17 cellular contexts compared by ENCODE assay signal in genomic region chr6:18004256-18004985, GRCh38. TPM values are rescaled to one million over a fixed set of nuclear protein-coding genes. Genes with fewer than 3 reads are reported as not detected.
DNase-seq lines count a peak whose midpoint lies in the region; ATAC-seq, FAIRE-seq and TF ChIP-seq lines count a peak whose summit lies in the region.
"Had no signal": no experiment of that assay in that cellular context is flagged by ENCODE, and none has a peak within 500 bp of the region (broad histone marks: within the 10 kb centered on the region; RNA-seq: fewer than 3 reads in every experiment).

No MANE protein-coding gene starts in this region.

- BruUV-seq in K562 (replicated peaks; lab: Mats Ljungman, UMichigan), result no TSS peak

- CTCF ChIA-PET in K562 (lab: Yijun Ruan, JAX; ENCODE audit: low intra/inter-chr PET ratio), result no interaction called here

- FAIRE-seq in K562 (lab: Jason Lieb, UNC), result no peak
- FAIRE-seq: G401.6, GM12891, H54 had no signal

- TF ChIP-seq RAD21 in K562 (CRISPR knock-in tag; conservative IDR thresholded peaks at IDR 0.05 in 1 of 2, IDR thresholded peaks at IDR 0.05 in 1 of 2), result no peak

- ATAC-seq in K562, result 0 out of 3 replicates have a peak, but pooled peaks have one; percentile 16
- ATAC-seq in GM21529 (IDR thresholded peaks at IDR 0.05; ENCODE audit: unreplicated experiment), result no peak
- ATAC-seq: HCT116 had no signal

- 62% methylated on average over 10 of the region's 10 CpGs for WGBS in K562 (ENCODE audit: insufficient coverage, low coverage, missing lambda C conversion rate)

- no peak overlapping the region for H3K4me2 ChIP-seq in K562 (ENCODE audit: insufficient read depth, low read length)
- H3K4me2 ChIP-seq: BLaER1 treated with 17β-estradiol and CSF1 and Interleukin-3, amounts not matched to agents 10 nM and 100 nM had no signal

- TF ChIP-seq EP300 in K562 (IDR thresholded peaks at IDR 0.05; ENCODE audit: low read length), result no peak

- H2AFZ ChIP-seq in K562 (ENCODE audit: low read depth, low read length), result no peak overlapping the region

- H3K27me3 Mint-ChIP-seq in mesothelial cell of epicardium (ENCODE audit: low read depth), result no peaks in the 10 kb centered on the region
- H3K27me3 Mint-ChIP-seq: CD4-positive, CD25-positive, alpha-beta regulatory T cell had no signal

- TF ChIP-seq POLR2A in K562 (conservative IDR thresholded peaks at IDR 0.05), result no peak
- TF ChIP-seq POLR2A in Peyer's patch (IDR thresholded peaks at IDR 0.05), result no peak

- no peaks in the 10 kb centered on the region for H3K9me1 ChIP-seq in K562 (ENCODE audit: control insufficient read depth, insufficient read depth, low read length)

- H3K36me3 ChIP-seq in K562 (ENCODE audit: control insufficient read depth, insufficient read depth, low read length), result no peaks in the 10 kb centered on the region
- no peaks in the 10 kb centered on the region for H3K36me3 ChIP-seq in Peyer's patch
- H3K36me3 ChIP-seq: BLaER1 treated with 17β-estradiol and CSF1 and Interleukin-3, amounts not matched to agents 10 nM and 100 nM had no signal

- H4K20me1 ChIP-seq in K562 (replicated peaks; ENCODE audit: control insufficient read depth, insufficient read depth, low read length), result no peaks in the 10 kb centered on the region
- H4K20me1 ChIP-seq: BLaER1 treated with 17β-estradiol and CSF1 and Interleukin-3, amounts not matched to agents 10 nM and 100 nM had no signal

- H3K36me3 Mint-ChIP-seq in mesothelial cell of epicardium, result no peaks in the 10 kb centered on the region
- H3K36me3 Mint-ChIP-seq: CD4-positive, CD25-positive, alpha-beta regulatory T cell had no signal

- H3K4me3 ChIP-seq in K562 (no peak overlapping the region), Peyer's patch (no peak overlapping the region)
- H3K4me3 ChIP-seq: BLaER1 treated with 17β-estradiol and CSF1 and Interleukin-3, amounts not matched to agents 10 nM and 100 nM had no signal

- no peaks in the 10 kb centered on the region for H3K79me2 ChIP-seq in K562 (ENCODE audit: control insufficient read depth, insufficient read depth, low read length)

- H3K4me1 ChIP-seq in K562 (replicated peaks in 1 of 2; ENCODE audit: control insufficient read depth in 2 of 2, insufficient read depth in 2 of 2, low read length in 2 of 2) (no peaks in the 10 kb centered on the region; a peak in 1 of 5 replicates), Peyer's patch (no peaks in the 10 kb centered on the region)

- in situ Hi-C loops in K562 (cut with MboI), result no loop called here

- intact Hi-C loops in K562 (cut with micrococcal nuclease), result no loop called here

- H3K9me3 Mint-ChIP-seq in mesothelial cell of epicardium, result no peaks in the 10 kb centered on the region
- H3K9me3 Mint-ChIP-seq: CD4-positive, CD25-positive, alpha-beta regulatory T cell had no signal

- H3K9ac ChIP-seq in K562 (ENCODE audit: insufficient read depth in 1 of 2, low read depth in 2 of 2, low read length in 2 of 2), result no peak overlapping the region
- H3K9ac ChIP-seq: BLaER1 treated with 17β-estradiol and CSF1 and Interleukin-3, amounts not matched to agents 10 nM and 100 nM had no signal

- no peak for TF ChIP-seq CTCF in K562 (IDR thresholded peaks at IDR 0.05 in 2 of 3, conservative IDR thresholded peaks at IDR 0.05 in 1 of 3; ENCODE audit: insufficient read depth in 2 of 3, low read depth in 1 of 3, low read length in 3 of 3)
- TF ChIP-seq CTCF in mesothelial cell of epicardium (IDR thresholded peaks at IDR 0.05; ENCODE audit: unreplicated experiment), result no peak
- TF ChIP-seq CTCF in Peyer's patch (IDR thresholded peaks at IDR 0.05), result no peak

- no peaks in the 10 kb centered on the region for H3K9me3 ChIP-seq in K562 (replicated peaks; ENCODE audit: control insufficient read depth, insufficient read depth, low read depth, low read length)
- H3K9me3 ChIP-seq in Peyer's patch, result no peaks in the 10 kb centered on the region
- H3K9me3 ChIP-seq: BLaER1 treated with 17β-estradiol and CSF1 and Interleukin-3, amounts not matched to agents 10 nM and 100 nM had no signal

- POLR2A ChIA-PET in K562 (lab: Yijun Ruan, JAX), result interaction anchor here (0.6 to 0.7 kb wide), 3 partner anchors 22 to 68 kb away, joined by 3 read pairs; no protein-coding TSS in a partner anchor

- peak overlapping the region; percentile 69 for H3K27ac Mint-ChIP-seq in mesothelial cell of epicardium
- H3K27ac Mint-ChIP-seq: CD4-positive, CD25-positive, alpha-beta regulatory T cell had no signal

- H3K27me3 ChIP-seq in K562 (ENCODE audit: control insufficient read depth in 2 of 2, insufficient read depth in 2 of 2, low read length in 2 of 2), result no peaks in the 10 kb centered on the region
- no peaks in the 10 kb centered on the region for H3K27me3 ChIP-seq in Peyer's patch
- H3K27me3 ChIP-seq: BLaER1 treated with 17β-estradiol and CSF1 and Interleukin-3, amounts not matched to agents 10 nM and 100 nM had no signal

- DNase-seq in EH (ENCODE audit: low read depth) (peak; percentile 31), K562 (ENCODE audit: extremely low read depth in 1 of 4, low spot score in 3 of 4) (no peak), mesothelial cell of epicardium (ENCODE audit: low spot score in 2 of 2, unreplicated experiment in 2 of 2) (no peak), superior temporal gyrus (ENCODE audit: extremely low spot score) (peak; percentile 44), Peyer's patch (no peak), HT-29 (ENCODE audit: low spot score) (no peak)
- DNase-seq: 8988T; AML-193; Calu3; CD4-positive, CD25-positive, alpha-beta regulatory T cell; DMS 273 treated with DMSO at 0.1 percent for 48 hours had no signal

- H3K27ac ChIP-seq in K562 (ENCODE audit: extremely low read depth, low read depth, low read length), result no peak overlapping the region
- no peak overlapping the region for H3K27ac ChIP-seq in Peyer's patch
- H3K27ac ChIP-seq: BLaER1 treated with 17β-estradiol and CSF1 and Interleukin-3, amounts not matched to agents 10 nM and 100 nM had no signal

- H3K4me3 Mint-ChIP-seq in mesothelial cell of epicardium, result no peak overlapping the region
- H3K4me3 Mint-ChIP-seq: CD4-positive, CD25-positive, alpha-beta regulatory T cell had no signal

- H3K4me1 Mint-ChIP-seq in mesothelial cell of epicardium, result peaks cover 9% of the 10 kb centered on the region
- H3K4me1 Mint-ChIP-seq: CD4-positive, CD25-positive, alpha-beta regulatory T cell had no signal

TF ChIP-seq in K562, 482 proteins besides CTCF, POLR2A, EP300 and RAD21 (continues in another document):
- TF ChIP-seq PPARD (CRISPR knock-in tag; IDR thresholded peaks at IDR 0.05) (no peak), NRF1 (conservative IDR thresholded peaks at IDR 0.05 in 1 of 2, IDR thresholded peaks at IDR 0.05 in 1 of 2) (no peak), SRSF9 (IDR thresholded peaks at IDR 0.05; ENCODE audit: borderline replicate concordance, low read depth, low read length) (no peak)
- TF ChIP-seq, protein P1, sequence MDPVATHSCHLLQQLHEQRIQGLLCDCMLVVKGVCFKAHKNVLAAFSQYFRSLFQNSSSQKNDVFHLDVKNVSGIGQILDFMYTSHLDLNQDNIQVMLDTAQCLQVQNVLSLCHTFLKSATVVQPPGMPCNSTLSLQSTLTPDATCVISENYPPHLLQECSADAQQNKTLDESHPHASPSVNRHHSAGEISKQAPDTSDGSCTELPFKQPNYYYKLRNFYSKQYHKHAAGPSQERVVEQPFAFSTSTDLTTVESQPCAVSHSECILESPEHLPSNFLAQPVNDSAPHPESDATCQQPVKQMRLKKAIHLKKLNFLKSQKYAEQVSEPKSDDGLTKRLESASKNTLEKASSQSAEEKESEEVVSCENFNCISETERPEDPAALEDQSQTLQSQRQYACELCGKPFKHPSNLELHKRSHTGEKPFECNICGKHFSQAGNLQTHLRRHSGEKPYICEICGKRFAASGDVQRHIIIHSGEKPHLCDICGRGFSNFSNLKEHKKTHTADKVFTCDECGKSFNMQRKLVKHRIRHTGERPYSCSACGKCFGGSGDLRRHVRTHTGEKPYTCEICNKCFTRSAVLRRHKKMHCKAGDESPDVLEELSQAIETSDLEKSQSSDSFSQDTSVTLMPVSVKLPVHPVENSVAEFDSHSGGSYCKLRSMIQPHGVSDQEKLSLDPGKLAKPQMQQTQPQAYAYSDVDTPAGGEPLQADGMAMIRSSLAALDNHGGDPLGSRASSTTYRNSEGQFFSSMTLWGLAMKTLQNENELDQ (CRISPR knock-in tag; IDR thresholded peaks at IDR 0.05; ENCODE audit: borderline replicate concordance), result no peak

RNA-seq across cellular contexts. Expression of gene KIF13A, which starts 17.0 kb away (rescaled TPM):
- total RNA-seq in K562 (2011; cell fraction: chromatin; rRNA removed; ENCODE audit: low replicate concordance), result 104 and 140 TPM in 2 replicates
- total RNA-seq in K562 (2011; cell fraction: nucleolus; rRNA removed), result 46.7 and 52.6 TPM in 2 replicates
- 47.2 and 119 TPM in 2 replicates for total RNA-seq in K562 (2011; cell fraction: nucleoplasm; rRNA removed)
- 21.0 and 30.1 TPM in 2 replicates for total RNA-seq in K562 (2014; rRNA removed)
- 37.5 and 39.3 TPM in 2 replicates for total RNA-seq in K562 (2014; rRNA removed; fragmentation: Illumina TruSeq; extraction: Trizol)
- 43.2 and 44.3 TPM in 2 replicates for total RNA-seq in K562 (2015; rRNA removed; fragmentation: Illumina TruSeq; extraction: Trizol)
- total RNA-seq in K562 (2021), result 30.1 and 33.8 TPM in 2 replicates
- polyA plus RNA-seq in K562 (2011; rRNA removed), result 29.5 and 31.8 TPM in 2 replicates
- polyA plus RNA-seq in K562 (2011; cell fraction: cytosol; rRNA removed), result 15.8 and 22.8 TPM in 2 replicates
- polyA plus RNA-seq in K562 (2011; cell fraction: nucleus; rRNA removed), result 33.0 and 34.3 TPM in 2 replicates
- 25.3 and 25.9 TPM in 2 replicates for polyA plus RNA-seq in K562 (2012)
- 28.2 and 29.7 TPM in 2 replicates for polyA plus RNA-seq in K562 (2014; fragmentation: Illumina TruSeq; extraction: Trizol)
- polyA plus RNA-seq in K562 (2014; fragmentation: Nextera tagmentation; extraction: Ambion mirVana), result 1 to 10 TPM; 3.6 to 4.3 TPM
- 22.5 and 22.6 TPM in 2 replicates for polyA plus RNA-seq in K562 (2014; rRNA removed)
- polyA minus RNA-seq in K562 (2011; rRNA and poly(A)+ RNA removed), result 58.2 and 66.9 TPM in 2 replicates
- polyA minus RNA-seq in K562 (2011; cell fraction: cytosol; rRNA and poly(A)+ RNA removed), result 27.8 and 31.0 TPM in 2 replicates
- polyA minus RNA-seq in K562 (2011; cell fraction: nucleus; rRNA and poly(A)+ RNA removed), result 52.9 and 92.3 TPM in 2 replicates
- 52.2 to 57.0 TPM (median 54.4 TPM) in 3 replicates for total RNA-seq in mesothelial cell of epicardium
- total RNA-seq in Peyer's patch, result 10 to 100 TPM; 39.6 to 51.6 (median 43.2) TPM
- total RNA-seq in HT-29 (2014; rRNA removed; shearing (Covaris generic)), result 20.4 and 24.4 TPM in 2 replicates
- polyA plus RNA-seq: CD4-positive, CD25-positive, alpha-beta regulatory T cell had no signal

Comparison
In these comparisons a context has a peak if more than half of its experiments do, and no peak if none do; other contexts are left out.
1. DNase-seq: peak in EH (single experiment) and superior temporal gyrus (single experiment); none in K562 (0 of 4), mesothelial cell of epicardium (0 of 2), Peyer's patch (0 of 3) and HT-29 (single experiment).